Comparison of ENCODE assay signal across 11 cellular contexts in genomic region chr15:82570721-82571519, GRCh38. TPM values are rescaled to one million over a fixed set of nuclear protein-coding genes. Genes with fewer than 3 reads are reported as not detected.
DNase-seq lines count a peak whose midpoint lies in the region; ATAC-seq and TF ChIP-seq lines count a peak whose summit lies in the region.
"Had no signal": no experiment of that assay in that cellular context is flagged by ENCODE, and none has a peak within 500 bp of the region (broad histone marks: within the 10 kb centered on the region; RNA-seq: fewer than 3 reads in every experiment).

No MANE protein-coding gene starts in this region.

- peak; percentile 39 for DNase-seq in NCI-H82 (lab: John Stamatoyannopoulos, UW)
- no peak for DNase-seq in NCI-H82 treated with DMSO at 0.1 percent for 48 hours (lab: John Stamatoyannopoulos, UW; ENCODE audit: unreplicated experiment)
- DNase-seq in cerebellar cortex (ENCODE audit: low spot score) = peak; percentile 50
- no peak for DNase-seq in transverse colon
- no peak for DNase-seq in NCI-H446 treated with DMSO at 0.1 percent for 48 hours (lab: John Stamatoyannopoulos, UW)
- no peak for DNase-seq in right lobe of liver
- DNase-seq in RPMI8226 = no peak
- DNase-seq: NCI-H226, T-helper 17 cell had no signal

- peak overlapping the region; percentile 20 for H3K27ac ChIP-seq in mesodermal cell (ENCODE audit: low read depth, low read length, severe bottlenecking)
- peak overlapping the region; percentile 40 to 76 (median 66) for H3K27ac ChIP-seq in transverse colon
- no peak overlapping the region for H3K27ac ChIP-seq in right lobe of liver
- H3K27ac ChIP-seq: A549 had no signal

- in situ Hi-C loops in transverse colon (cut with MboI; ENCODE audit: low pct_ligation_motif_present in 1 of 4, low pct_unique_long_range_greater_than_20kb in 1 of 4, low sequenced_read_pairs in 3 of 4) = no loop called here

- 31 to 35% methylated on average over 4 of the region's 7 CpGs for WGBS in mesodermal cell (ENCODE audit: insufficient coverage in 2 of 2), 2 experiments
- 7 to 43% methylated on average over 3 to 7 of the region's 7 CpGs for WGBS in transverse colon (ENCODE audit: low coverage in 1 of 2), 2 donors
- WGBS in right lobe of liver (ENCODE audit: insufficient coverage, low coverage, low lambda C conversion rate, missing lambda C conversion rate) = 24% methylated on average over 4 of the region's 7 CpGs

- intact Hi-C loops in transverse colon (cut with DNase I; ENCODE audit: low total_unique reads) = no loop called here
- intact Hi-C loops in right lobe of liver (cut with DNase I) = no loop called here

- TF ChIP-seq EP300 in transverse colon (IDR thresholded peaks at IDR 0.05; ENCODE audit: low read depth) = no peak

- H3K9me3 ChIP-seq in mesodermal cell (ENCODE audit: control insufficient read depth, low read length) (no peaks in the 10 kb centered on the region), transverse colon (no peaks in the 10 kb centered on the region), right lobe of liver (no peaks in the 10 kb centered on the region)
- H3K9me3 ChIP-seq: A549 had no signal

- H3K27me3 ChIP-seq in transverse colon (no peaks in the 10 kb centered on the region), right lobe of liver (no peaks in the 10 kb centered on the region)

- no peak for TF ChIP-seq CTCF in transverse colon (IDR thresholded peaks at IDR 0.05)
- no peak for TF ChIP-seq CTCF in right lobe of liver (IDR thresholded peaks at IDR 0.05)

- H3K4me1 ChIP-seq in mesodermal cell (ENCODE audit: control insufficient read depth, insufficient read depth, low read length, poor library complexity, severe bottlenecking) = peaks cover 17% of the 10 kb centered on the region
- peaks cover 0 to 8% (median 4%) of the 10 kb centered on the region in 4 donors for H3K4me1 ChIP-seq in transverse colon
- no peaks in the 10 kb centered on the region for H3K4me1 ChIP-seq in right lobe of liver

- H3K36me3 ChIP-seq in mesodermal cell (ENCODE audit: control insufficient read depth, insufficient read depth, low read length) (no peaks in the 10 kb centered on the region), transverse colon (no peaks in the 10 kb centered on the region), right lobe of liver (no peaks in the 10 kb centered on the region)

- TF ChIP-seq POLR2A in transverse colon (IDR thresholded peaks at IDR 0.05) = no peak
- TF ChIP-seq POLR2A in right lobe of liver (IDR thresholded peaks at IDR 0.05) = no peak

- H3K4me3 ChIP-seq in mesodermal cell (ENCODE audit: extremely low read depth, insufficient read depth, low read length, poor library complexity, severe bottlenecking) = peak overlapping the region; percentile 24
- peak overlapping the region in 1 of 4 donors; percentile 37 for H3K4me3 ChIP-seq in transverse colon
- H3K4me3 ChIP-seq in right lobe of liver = no peak overlapping the region
- H3K4me3 ChIP-seq: A549 had no signal

- no peak for ATAC-seq in right lobe of liver
- ATAC-seq: T-helper 17 cell had no signal

RNA-seq across cellular contexts. Expression of gene RPS17, which starts 30.7 kb away (rescaled TPM):
- 2,929 TPM for polyA plus RNA-seq in mesodermal cell (2013, experiment 1 of 2)
- polyA plus RNA-seq in mesodermal cell (2013, experiment 2 of 2) = 2,830 TPM
- 1,000 to 10,000 TPM in 3 of 4 donors, 100 to 1,000 TPM in 1; 649 to 1,349 (median 1,094) TPM for total RNA-seq in transverse colon
- total RNA-seq in right lobe of liver = 100 to 1,000 TPM; 503 to 807 (median 550) TPM

Comparison
In these comparisons a context has a peak if more than half of its experiments do, and no peak if none do; other contexts are left out.
1. DNase-seq: peak in NCI-H82 (single experiment) and cerebellar cortex (single experiment); none in NCI-H82 treated with DMSO at 0.1 percent for 48 hours (single experiment), transverse colon (single experiment), NCI-H446 treated with DMSO at 0.1 percent for 48 hours (single experiment), right lobe of liver (0 of 3) and RPMI8226 (single experiment).
2. H3K27ac ChIP-seq: peak in mesodermal cell (single experiment) and transverse colon (4 of 4); none in right lobe of liver (0 of 3).